1 cellular context compared by ENCODE assay signal in the genomic region with DNA sequence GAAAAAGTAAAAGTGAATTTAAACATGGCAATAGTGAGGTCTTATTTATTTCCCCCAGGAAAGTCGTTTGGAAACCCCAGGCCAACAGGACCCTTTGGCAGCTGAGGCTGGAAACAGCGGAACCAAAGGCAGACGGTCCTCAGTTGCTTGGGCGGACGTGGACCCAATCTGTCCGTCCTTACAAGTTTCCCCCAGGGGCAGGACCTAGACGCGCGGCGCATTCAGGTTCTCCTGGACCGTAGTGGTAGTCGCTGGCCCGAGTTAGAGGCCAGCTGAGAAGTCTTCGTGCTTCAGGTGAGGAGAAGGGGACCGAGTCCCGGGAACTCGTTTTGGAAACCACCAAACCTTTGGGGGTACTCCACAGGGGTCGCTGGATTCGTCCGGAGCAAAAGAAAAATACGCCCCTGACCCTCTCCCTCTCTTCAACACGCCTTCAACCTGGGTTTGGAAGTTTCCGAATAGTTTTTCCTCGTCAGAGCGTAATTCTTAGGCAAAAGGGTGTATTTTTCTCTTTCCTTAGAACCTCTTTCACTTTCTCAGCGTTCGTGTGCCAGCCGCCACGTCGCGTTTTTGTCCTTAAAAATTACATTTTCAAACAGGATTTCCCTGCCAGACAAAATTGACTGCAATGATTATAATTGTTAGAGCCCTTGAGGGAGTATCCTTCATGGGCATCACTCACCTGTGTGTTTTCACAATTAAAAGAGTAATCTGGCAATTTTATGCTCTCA.
TF ChIP-seq lines count a peak whose summit lies in the region.

No MANE protein-coding gene starts in this region.

TF ChIP-seq in HepG2, 621 proteins besides CTCF, POLR2A, EP300 and RAD21 (continued from another document and continues in another):
- TF ChIP-seq PREB (CRISPR knock-in tag; IDR thresholded peaks at IDR 0.05) (0 out of 2 replicates have a peak, but pooled peaks have one; percentile 68), ZEB1 (IDR thresholded peaks at IDR 0.05; ENCODE audit: insufficient replicate concordance, low read depth) (peak; percentile 85), SYNCRIP (IDR thresholded peaks at IDR 0.05; ENCODE audit: insufficient read depth, low read depth, low read length) (no peak), RFXAP (CRISPR knock-in tag; IDR thresholded peaks at IDR 0.05; ENCODE audit: borderline replicate concordance) (peak; percentile 93), ZNF512B (CRISPR knock-in tag; IDR thresholded peaks at IDR 0.05; ENCODE audit: borderline replicate concordance) (peak; percentile 97), U2AF2 (IDR thresholded peaks at IDR 0.05; ENCODE audit: low read depth, low read length) (no peak), SMAD3 (CRISPR knock-in tag; IDR thresholded peaks at IDR 0.05) (peak; percentile 99), CCDC6 (CRISPR knock-in tag; IDR thresholded peaks at IDR 0.05) (peak; percentile 80; the same call in 1 of the 2 replicates), KLF11 (CRISPR knock-in tag; IDR thresholded peaks at IDR 0.05) (peak; percentile 86; the same call in 1 of the 2 replicates), BATF2 (CRISPR knock-in tag; IDR thresholded peaks at IDR 0.05) (no peak), E2F2 (CRISPR knock-in tag; IDR thresholded peaks at IDR 0.05; ENCODE audit: borderline replicate concordance) (peak; percentile 85; the same call in 1 of the 2 replicates), LBX2 (CRISPR knock-in tag; IDR thresholded peaks at IDR 0.05; ENCODE audit: borderline replicate concordance) (peak; percentile 81; the same call in 1 of the 2 replicates), ZNF761 (CRISPR knock-in tag; conservative IDR thresholded peaks at IDR 0.05) (no peak), HIC2 (CRISPR knock-in tag; IDR thresholded peaks at IDR 0.05; ENCODE audit: low read depth) (peak; percentile 41; the same call in 1 of the 2 replicates), LRRFIP1 (CRISPR knock-in tag; conservative IDR thresholded peaks at IDR 0.05) (no peak), ZSCAN9 (CRISPR knock-in tag; IDR thresholded peaks at IDR 0.05; ENCODE audit: borderline replicate concordance) (peak; percentile 69; the same call in 1 of the 2 replicates), HOXA7 (CRISPR knock-in tag; IDR thresholded peaks at IDR 0.05) (no peak), CENPX (CRISPR knock-in tag; IDR thresholded peaks at IDR 0.05) (no peak)
- TF ChIP-seq, protein P1, sequence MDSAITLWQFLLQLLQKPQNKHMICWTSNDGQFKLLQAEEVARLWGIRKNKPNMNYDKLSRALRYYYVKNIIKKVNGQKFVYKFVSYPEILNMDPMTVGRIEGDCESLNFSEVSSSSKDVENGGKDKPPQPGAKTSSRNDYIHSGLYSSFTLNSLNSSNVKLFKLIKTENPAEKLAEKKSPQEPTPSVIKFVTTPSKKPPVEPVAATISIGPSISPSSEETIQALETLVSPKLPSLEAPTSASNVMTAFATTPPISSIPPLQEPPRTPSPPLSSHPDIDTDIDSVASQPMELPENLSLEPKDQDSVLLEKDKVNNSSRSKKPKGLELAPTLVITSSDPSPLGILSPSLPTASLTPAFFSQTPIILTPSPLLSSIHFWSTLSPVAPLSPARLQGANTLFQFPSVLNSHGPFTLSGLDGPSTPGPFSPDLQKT (CRISPR knock-in tag; IDR thresholded peaks at IDR 0.05; ENCODE audit: borderline replicate concordance) = no peak
- TF ChIP-seq, protein P2, sequence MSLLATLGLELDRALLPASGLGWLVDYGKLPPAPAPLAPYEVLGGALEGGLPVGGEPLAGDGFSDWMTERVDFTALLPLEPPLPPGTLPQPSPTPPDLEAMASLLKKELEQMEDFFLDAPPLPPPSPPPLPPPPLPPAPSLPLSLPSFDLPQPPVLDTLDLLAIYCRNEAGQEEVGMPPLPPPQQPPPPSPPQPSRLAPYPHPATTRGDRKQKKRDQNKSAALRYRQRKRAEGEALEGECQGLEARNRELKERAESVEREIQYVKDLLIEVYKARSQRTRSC (CRISPR knock-in tag; IDR thresholded peaks at IDR 0.05; ENCODE audit: low read depth) = no peak
- TF ChIP-seq, protein P3, sequence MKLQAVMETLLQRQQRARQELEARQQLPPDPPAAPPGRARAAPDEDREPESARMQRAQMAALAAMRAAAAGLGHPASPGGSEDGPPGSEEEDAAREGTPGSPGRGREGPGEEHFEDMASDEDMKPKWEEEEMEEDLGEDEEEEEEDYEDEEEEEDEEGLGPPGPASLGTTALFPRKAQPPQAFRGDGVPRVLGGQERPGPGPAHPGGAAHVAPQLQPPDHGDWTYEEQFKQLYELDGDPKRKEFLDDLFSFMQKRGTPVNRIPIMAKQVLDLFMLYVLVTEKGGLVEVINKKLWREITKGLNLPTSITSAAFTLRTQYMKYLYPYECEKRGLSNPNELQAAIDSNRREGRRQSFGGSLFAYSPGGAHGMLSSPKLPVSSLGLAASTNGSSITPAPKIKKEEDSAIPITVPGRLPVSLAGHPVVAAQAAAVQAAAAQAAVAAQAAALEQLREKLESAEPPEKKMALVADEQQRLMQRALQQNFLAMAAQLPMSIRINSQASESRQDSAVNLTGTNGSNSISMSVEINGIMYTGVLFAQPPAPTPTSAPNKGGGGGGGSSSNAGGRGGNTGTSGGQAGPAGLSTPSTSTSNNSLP (IDR thresholded peaks at IDR 0.05; ENCODE audit: low read depth, low read length) = peak; percentile 26; the same call in 1 of the 2 replicates
- TF ChIP-seq, protein P4, sequence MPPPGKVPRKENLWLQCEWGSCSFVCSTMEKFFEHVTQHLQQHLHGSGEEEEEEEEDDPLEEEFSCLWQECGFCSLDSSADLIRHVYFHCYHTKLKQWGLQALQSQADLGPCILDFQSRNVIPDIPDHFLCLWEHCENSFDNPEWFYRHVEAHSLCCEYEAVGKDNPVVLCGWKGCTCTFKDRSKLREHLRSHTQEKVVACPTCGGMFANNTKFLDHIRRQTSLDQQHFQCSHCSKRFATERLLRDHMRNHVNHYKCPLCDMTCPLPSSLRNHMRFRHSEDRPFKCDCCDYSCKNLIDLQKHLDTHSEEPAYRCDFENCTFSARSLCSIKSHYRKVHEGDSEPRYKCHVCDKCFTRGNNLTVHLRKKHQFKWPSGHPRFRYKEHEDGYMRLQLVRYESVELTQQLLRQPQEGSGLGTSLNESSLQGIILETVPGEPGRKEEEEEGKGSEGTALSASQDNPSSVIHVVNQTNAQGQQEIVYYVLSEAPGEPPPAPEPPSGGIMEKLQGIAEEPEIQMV (CRISPR knock-in tag; IDR thresholded peaks at IDR 0.05; ENCODE audit: low read depth) = peak; percentile 70; the same call in 1 of the 2 replicates
- TF ChIP-seq, protein P5, sequence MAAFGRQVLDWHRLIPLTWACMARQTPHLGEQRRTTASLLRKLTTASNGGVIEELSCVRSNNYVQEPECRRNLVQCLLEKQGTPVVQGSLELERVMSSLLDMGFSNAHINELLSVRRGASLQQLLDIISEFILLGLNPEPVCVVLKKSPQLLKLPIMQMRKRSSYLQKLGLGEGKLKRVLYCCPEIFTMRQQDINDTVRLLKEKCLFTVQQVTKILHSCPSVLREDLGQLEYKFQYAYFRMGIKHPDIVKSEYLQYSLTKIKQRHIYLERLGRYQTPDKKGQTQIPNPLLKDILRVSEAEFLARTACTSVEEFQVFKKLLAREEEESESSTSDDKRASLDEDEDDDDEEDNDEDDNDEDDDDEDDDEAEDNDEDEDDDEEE (CRISPR knock-in tag; IDR thresholded peaks at IDR 0.05) = no peak
- TF ChIP-seq, protein P6, sequence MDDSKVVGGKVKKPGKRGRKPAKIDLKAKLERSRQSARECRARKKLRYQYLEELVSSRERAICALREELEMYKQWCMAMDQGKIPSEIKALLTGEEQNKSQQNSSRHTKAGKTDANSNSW (CRISPR knock-in tag; IDR thresholded peaks at IDR 0.05; ENCODE audit: borderline replicate concordance) = no peak
- TF ChIP-seq, protein P7, sequence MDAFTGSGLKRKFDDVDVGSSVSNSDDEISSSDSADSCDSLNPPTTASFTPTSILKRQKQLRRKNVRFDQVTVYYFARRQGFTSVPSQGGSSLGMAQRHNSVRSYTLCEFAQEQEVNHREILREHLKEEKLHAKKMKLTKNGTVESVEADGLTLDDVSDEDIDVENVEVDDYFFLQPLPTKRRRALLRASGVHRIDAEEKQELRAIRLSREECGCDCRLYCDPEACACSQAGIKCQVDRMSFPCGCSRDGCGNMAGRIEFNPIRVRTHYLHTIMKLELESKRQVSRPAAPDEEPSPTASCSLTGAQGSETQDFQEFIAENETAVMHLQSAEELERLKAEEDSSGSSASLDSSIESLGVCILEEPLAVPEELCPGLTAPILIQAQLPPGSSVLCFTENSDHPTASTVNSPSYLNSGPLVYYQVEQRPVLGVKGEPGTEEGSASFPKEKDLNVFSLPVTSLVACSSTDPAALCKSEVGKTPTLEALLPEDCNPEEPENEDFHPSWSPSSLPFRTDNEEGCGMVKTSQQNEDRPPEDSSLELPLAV (CRISPR knock-in tag; conservative IDR thresholded peaks at IDR 0.05; ENCODE audit: low read depth) = no peak
